In the genomic region with DNA sequence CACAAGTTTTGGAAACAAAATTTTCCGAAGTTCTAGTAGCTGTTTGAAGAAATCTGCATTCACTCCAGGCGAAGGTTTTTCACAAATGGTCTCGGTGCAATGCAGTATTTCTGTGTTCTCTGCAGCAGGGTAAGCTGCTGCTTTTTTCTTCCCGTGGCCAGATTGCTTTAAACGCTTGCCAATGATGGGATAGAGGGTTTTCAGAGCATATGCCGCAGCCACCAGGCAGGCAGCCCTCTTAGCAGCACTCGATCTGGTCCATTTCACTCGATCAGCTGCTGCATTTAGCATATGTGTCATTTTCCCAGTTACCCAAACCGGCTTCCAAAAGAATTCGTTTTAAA, we compare ENCODE assay signal across 8 cellular contexts. TPM values are rescaled to one million over a fixed set of nuclear protein-coding genes. Genes with fewer than 3 reads are reported as not detected.
DNase-seq lines count a peak whose midpoint lies in the region; ATAC-seq and TF ChIP-seq lines count a peak whose summit lies in the region.

No MANE protein-coding gene starts in this region.

- intact Hi-C loops in left ventricle myocardium inferior (cut with micrococcal nuclease): no loop called here

- no peak for TF ChIP-seq CTCF in left ventricle myocardium inferior (IDR thresholded peaks at IDR 0.05; ENCODE audit: borderline replicate concordance)

- no peak overlapping the region for H3K4me3 Mint-ChIP-seq in activated CD8-positive, alpha-beta T cell treated with anti-CD3 and anti-CD28 coated beads, Interleukin-2, amount 10 ng/mL, durations not matched to agents 7 days and 5 days

- H3K36me3 ChIP-seq in left ventricle myocardium inferior: no peaks in the 10 kb centered on the region

- H3K4me3 ChIP-seq in left ventricle myocardium inferior: peak overlapping the region; percentile 68

- ATAC-seq in GM21360 (IDR thresholded peaks at IDR 0.05; ENCODE audit: unreplicated experiment) (peak; percentile 15), HG03521 (IDR thresholded peaks at IDR 0.05; ENCODE audit: unreplicated experiment) (peak; percentile 19), HG03439 (IDR thresholded peaks at IDR 0.05; ENCODE audit: unreplicated experiment) (no peak)
- ATAC-seq in activated CD8-positive, alpha-beta T cell treated with anti-CD3 and anti-CD28 coated beads, Interleukin-2, amount 10 ng/mL, durations not matched to agents 7 days and 5 days: peak; percentile 17
- ATAC-seq in stimulated activated naive CD8-positive, alpha-beta T cell treated with anti-CD3 and anti-CD28 coated beads, Interleukin-15, Interleukin-2, amounts not matched to agents 100 U/mL and 50 U/mL, for 24 hours: peak; percentile 8

- DNase-seq in D341Med (ENCODE audit: low spot score) (peak; percentile 40), left ventricle myocardium inferior (no peak), mucosa of gallbladder (ENCODE audit: low spot score) (no peak)
- peak; percentile 58 for DNase-seq in activated CD8-positive, alpha-beta T cell treated with anti-CD3 and anti-CD28 coated beads, Interleukin-2, amount 10 ng/mL, durations not matched to agents 7 days and 5 days
- DNase-seq in stimulated activated naive CD8-positive, alpha-beta T cell treated with anti-CD3 and anti-CD28 coated beads, Interleukin-15, Interleukin-2, amounts not matched to agents 100 U/mL and 50 U/mL, for 24 hours: peak; percentile 28

- peaks cover 26% of the 10 kb centered on the region for H3K4me1 Mint-ChIP-seq in activated CD8-positive, alpha-beta T cell treated with anti-CD3 and anti-CD28 coated beads, Interleukin-2, amount 10 ng/mL, durations not matched to agents 7 days and 5 days (ENCODE audit: low read depth)

- H3K36me3 Mint-ChIP-seq in activated CD8-positive, alpha-beta T cell treated with anti-CD3 and anti-CD28 coated beads, Interleukin-2, amount 10 ng/mL, durations not matched to agents 7 days and 5 days (ENCODE audit: low read depth): peaks cover 27% of the 10 kb centered on the region

- H3K27ac ChIP-seq in left ventricle myocardium inferior (replicated peaks): peak overlapping the region; percentile 85

- POLR2A ChIA-PET in activated CD8-positive, alpha-beta T cell treated with anti-CD3 and anti-CD28 coated beads, Interleukin-2, amount 10 ng/mL, durations not matched to agents 7 days and 5 days (lab: Charles Lee): interaction anchor here (0.8 to 3.5 kb wide), 16 partner anchors 9 to 487 kb away, joined by 3 to 62 read pairs (median 5); partner anchors contain the start of genes KIF21A and SLC2A13

- no peaks in the 10 kb centered on the region for H3K27me3 Mint-ChIP-seq in activated CD8-positive, alpha-beta T cell treated with anti-CD3 and anti-CD28 coated beads, Interleukin-2, amount 10 ng/mL, durations not matched to agents 7 days and 5 days (ENCODE audit: low read depth)

- H3K9me3 Mint-ChIP-seq in activated CD8-positive, alpha-beta T cell treated with anti-CD3 and anti-CD28 coated beads, Interleukin-2, amount 10 ng/mL, durations not matched to agents 7 days and 5 days (ENCODE audit: insufficient read depth): no peaks in the 10 kb centered on the region

- no peaks in the 10 kb centered on the region for H3K27me3 ChIP-seq in left ventricle myocardium inferior (ENCODE audit: low read depth)

- H3K4me1 ChIP-seq in left ventricle myocardium inferior: peaks cover 23% of the 10 kb centered on the region

- no peaks in the 10 kb centered on the region for H3K9me3 ChIP-seq in left ventricle myocardium inferior (replicated peaks)

- H3K27ac Mint-ChIP-seq in activated CD8-positive, alpha-beta T cell treated with anti-CD3 and anti-CD28 coated beads, Interleukin-2, amount 10 ng/mL, durations not matched to agents 7 days and 5 days: no peak overlapping the region

- CTCF ChIA-PET in activated CD8-positive, alpha-beta T cell treated with anti-CD3 and anti-CD28 coated beads, Interleukin-2, amount 10 ng/mL, durations not matched to agents 7 days and 5 days (lab: Charles Lee): interaction anchor here (0.8 to 3.8 kb wide), 19 partner anchors 9 to 488 kb away, joined by 3 to 49 read pairs (median 6); no protein-coding TSS in a partner anchor

RNA-seq across cellular contexts. Expression of gene ABCD2, which starts 0.3 kb away (rescaled TPM):
- total RNA-seq in activated CD8-positive, alpha-beta T cell treated with anti-CD3 and anti-CD28 coated beads, Interleukin-2, amount 10 ng/mL, durations not matched to agents 7 days and 5 days: 10 to 100 TPM; 22.5 to 24.4 TPM
- 6.5 TPM for total RNA-seq in left ventricle myocardium inferior
- 0.63 TPM for total RNA-seq in mucosa of gallbladder

Comparison
In these comparisons a context has a peak if more than half of its experiments do, and no peak if none do; other contexts are left out.
1. DNase-seq: peak in D341Med (single experiment), activated CD8-positive, alpha-beta T cell treated with anti-CD3 and anti-CD28 coated beads, Interleukin-2, amount 10 ng/mL, durations not matched to agents 7 days and 5 days (single experiment) and stimulated activated naive CD8-positive, alpha-beta T cell treated with anti-CD3 and anti-CD28 coated beads, Interleukin-15, Interleukin-2, amounts not matched to agents 100 U/mL and 50 U/mL, for 24 hours (single experiment); none in left ventricle myocardium inferior (single experiment) and mucosa of gallbladder (single experiment).